In genomic region chr6:69664551-69664950, GRCh38 we compare ENCODE assay signal across 1 cellular context.
TF ChIP-seq lines count a peak whose summit lies in the region.

No MANE protein-coding gene starts in this region.

TF ChIP-seq in K562, 482 proteins besides CTCF, POLR2A, EP300 and RAD21 (continued from another document):
- no peak for TF ChIP-seq TAF1 (IDR thresholded peaks at IDR 0.05; ENCODE audit: control insufficient read depth, extremely low read depth, insufficient read depth, low read length, severe bottlenecking)
TF ChIP-seq in K562: peak in this region for 1.
